ENCODE assay signal across 8 cellular contexts in genomic region chr17:74840989-74841666, GRCh38. TPM values are rescaled to one million over a fixed set of nuclear protein-coding genes. Genes with fewer than 3 reads are reported as not detected.
DNase-seq lines count a peak whose midpoint lies in the region; ATAC-seq and TF ChIP-seq lines count a peak whose summit lies in the region.

No MANE protein-coding gene starts in this region.

- ATAC-seq in GM21528 (IDR thresholded peaks at IDR 0.05; ENCODE audit: low FRiP score, unreplicated experiment), result no peak
- no peak for ATAC-seq in GM19324 (IDR thresholded peaks at IDR 0.05; ENCODE audit: low FRiP score, unreplicated experiment)

- peaks cover 4 to 18% (median 6%) of the 10 kb centered on the region in 3 donors for H3K36me3 ChIP-seq in esophagus squamous epithelium
- peaks cover 14% of the 10 kb centered on the region for H3K36me3 ChIP-seq in effector memory CD4-positive, alpha-beta T cell (ENCODE audit: control insufficient read depth, insufficient read depth, low read length)

- peaks cover 0 to 24% (median 0%) of the 10 kb centered on the region in 4 donors for H3K27me3 ChIP-seq in esophagus squamous epithelium
- H3K27me3 ChIP-seq in effector memory CD4-positive, alpha-beta T cell (replicated peaks; ENCODE audit: control insufficient read depth, insufficient read depth, low read length, poor library complexity, severe bottlenecking), result no peaks in the 10 kb centered on the region

- no peak for TF ChIP-seq POLR2A in esophagus squamous epithelium (IDR thresholded peaks at IDR 0.05)

- no peak overlapping the region for H3K4me3 ChIP-seq in esophagus squamous epithelium
- H3K4me3 ChIP-seq in effector memory CD4-positive, alpha-beta T cell (ENCODE audit: insufficient read depth, low read depth, low read length, poor library complexity, severe bottlenecking), result no peak overlapping the region

- peak; percentile 78 for DNase-seq in AG08396 (ENCODE audit: low spot score)
- peak; percentile 39 for DNase-seq in NCI-H69 (lab: John Stamatoyannopoulos, UW)
- no peak for DNase-seq in esophagus squamous epithelium (lab: John Stamatoyannopoulos, UW)
- DNase-seq in myocyte (ENCODE audit: low read depth), result peak; percentile 56
- no peak for DNase-seq in stimulated activated CD4-positive, alpha-beta T cell treated with anti-CD3 and anti-CD28 coated beads, Interleukin-1b, Interleukin-23, amount 100 ng/mL, for 48 hours
- DNase-seq in effector memory CD4-positive, alpha-beta T cell, result no peak

- no peak for TF ChIP-seq CTCF in esophagus squamous epithelium (IDR thresholded peaks at IDR 0.05)

- H3K4me1 ChIP-seq in esophagus squamous epithelium, result peaks cover 20 to 36% (median 28%) of the 10 kb centered on the region in 3 donors
- peaks cover 6% of the 10 kb centered on the region for H3K4me1 ChIP-seq in effector memory CD4-positive, alpha-beta T cell (ENCODE audit: control insufficient read depth, insufficient read depth, low read length, poor library complexity, severe bottlenecking)

- no peaks in the 10 kb centered on the region for H3K9me3 ChIP-seq in esophagus squamous epithelium
- H3K9me3 ChIP-seq in effector memory CD4-positive, alpha-beta T cell (ENCODE audit: control insufficient read depth, low read length), result no peaks in the 10 kb centered on the region

- intact Hi-C loops in esophagus squamous epithelium (cut with DNase I), result no loop called here

- H3K27ac ChIP-seq in esophagus squamous epithelium, result peak overlapping the region in 3 of 4 donors; percentile 17 to 64 (median 51)
- H3K27ac ChIP-seq in effector memory CD4-positive, alpha-beta T cell (ENCODE audit: insufficient read depth, low read length, poor library complexity, severe bottlenecking), result no peak overlapping the region

- 8 to 26% methylated on average over 9 to 12 of the region's 13 CpGs for WGBS in esophagus squamous epithelium, 2 donors

RNA-seq across cellular contexts. Expression of gene GRIN2C, which starts 18.6 kb away (rescaled TPM):
- total RNA-seq in esophagus squamous epithelium (1 to 10 TPM in 1 of 4 donors, under 1 TPM in 2, not detected in 1; 0.13 to 4.6 (median 0.19) TPM), myocyte (0.05 TPM in 1 of 2 replicates, not detected in the other)
- 0.13 TPM for polyA plus RNA-seq in myocyte (2012)

RNA-seq across cellular contexts. Expression of gene FDXR, which starts 31.7 kb away (rescaled TPM):
- 10 to 100 TPM; 24.4 to 46.4 (median 32.4) TPM for total RNA-seq in esophagus squamous epithelium
- total RNA-seq in myocyte, result 7.9 and 11.7 TPM in 2 replicates
- 17.7 TPM for polyA plus RNA-seq in myocyte (2012)

RNA-seq across cellular contexts. Expression of gene FADS6, which starts 52.3 kb away (rescaled TPM):
- total RNA-seq in esophagus squamous epithelium (1 to 10 TPM in 2 of 4 donors, under 1 TPM in 2; 0.19 to 6.0 (median 1.9) TPM), myocyte (not detected in 2 replicates)
- not detected for polyA plus RNA-seq in myocyte (2012)

Comparison
In these comparisons a context has a peak if more than half of its experiments do, and no peak if none do; other contexts are left out.
1. DNase-seq: peak in AG08396 (single experiment), NCI-H69 (single experiment) and myocyte (single experiment); none in esophagus squamous epithelium (single experiment), stimulated activated CD4-positive, alpha-beta T cell treated with anti-CD3 and anti-CD28 coated beads, Interleukin-1b, Interleukin-23, amount 100 ng/mL, for 48 hours (single experiment) and effector memory CD4-positive, alpha-beta T cell (0 of 3).